8 cellular contexts compared by ENCODE assay signal in genomic region chr7:72544486-72544885, GRCh38.
"Had no signal": no experiment of that assay in that cellular context is flagged by ENCODE, and none has a peak within 500 bp of the region (broad histone marks: within the 10 kb centered on the region; RNA-seq: fewer than 3 reads in every experiment).

No MANE protein-coding gene starts in this region.

- FAIRE-seq: H54, HTR-8/SVneo, K562 had no signal

- H3K9ac ChIP-seq: GM23248 had no signal

- H3K4me3 ChIP-seq: GM23248, K562 had no signal

- H3K27ac ChIP-seq: GM23248 had no signal

- DNase-seq: GM23248, GOT3, H9, HCEC 1CT, IMR-90 had no signal

- H2AFZ ChIP-seq: GM23248 had no signal

- H3K9me3 Mint-ChIP-seq: H9 had no signal

- H3K27ac Mint-ChIP-seq: H9 had no signal

- H3K4me3 Mint-ChIP-seq: H9 had no signal
